18 cellular contexts compared by ENCODE assay signal in genomic region chr7:5479941-5480517, GRCh38.
"Had no signal": no experiment of that assay in that cellular context is flagged by ENCODE, and none has a peak within 500 bp of the region (broad histone marks: within the 10 kb centered on the region; RNA-seq: fewer than 3 reads in every experiment).

No MANE protein-coding gene starts in this region.

- H3K27me3 ChIP-seq: gastrocnemius medialis, ovary had no signal

- ATAC-seq: esophagus mucosa; gastrocnemius medialis; left cardiac atrium; left ventricle myocardium superior; naive thymus-derived CD8-positive, alpha-beta T cell; right cardiac atrium had no signal

- H3K27me3 Mint-ChIP-seq: naive thymus-derived CD8-positive, alpha-beta T cell; type B pancreatic cell had no signal

- H3K4me3 Mint-ChIP-seq: immature natural killer cell; naive thymus-derived CD8-positive, alpha-beta T cell; neural crest cell; type B pancreatic cell had no signal

- H3K9me3 Mint-ChIP-seq: immature natural killer cell; naive thymus-derived CD8-positive, alpha-beta T cell; neural crest cell; type B pancreatic cell had no signal

- H3K4me3 ChIP-seq: coronary artery, gastrocnemius medialis, lung, ovary had no signal

- H3K27ac ChIP-seq: coronary artery, gastrocnemius medialis, ovary had no signal

- H3K9me3 ChIP-seq: gastrocnemius medialis, ovary had no signal

- H3K36me3 ChIP-seq: gastrocnemius medialis, ovary had no signal

- DNase-seq: cerebellar nuclear complex; effector CD8-positive, alpha-beta T cell; gastrocnemius medialis; immature natural killer cell; left cardiac atrium; left ventricle myocardium superior; mesendoderm; naive thymus-derived CD8-positive, alpha-beta T cell; ovary; small intestine; stimulated activated CD4-positive, alpha-beta T cell treated with anti-CD3 and anti-CD28 coated beads, Interleukin-12 subunit alpha, Interleukin-12 subunit beta, amount 100 ng/mL, for 4 hours; stimulated activated naive CD4-positive, alpha-beta T cell treated with Interleukin-2 at 50 U/mL for 16 hours had no signal

- H3K27ac Mint-ChIP-seq: immature natural killer cell; naive thymus-derived CD8-positive, alpha-beta T cell; type B pancreatic cell had no signal

- H3K36me3 Mint-ChIP-seq: immature natural killer cell; naive thymus-derived CD8-positive, alpha-beta T cell; type B pancreatic cell had no signal
